ENCODE assay signal across 22 cellular contexts in genomic region chrX:21132686-21133393, GRCh38.
"Had no signal": no experiment of that assay in that cellular context is flagged by ENCODE, and none has a peak within 500 bp of the region (broad histone marks: within the 10 kb centered on the region; RNA-seq: fewer than 3 reads in every experiment).

No MANE protein-coding gene starts in this region.

- H3K27me3 ChIP-seq: brain microvascular endothelial cell, esophagus squamous epithelium, heart left ventricle, pancreas, sigmoid colon, upper lobe of right lung had no signal

- H3K4me1 ChIP-seq: esophagus squamous epithelium, heart left ventricle, pancreas, sigmoid colon, upper lobe of right lung had no signal

- H3K27ac ChIP-seq: brain microvascular endothelial cell, esophagus squamous epithelium, heart left ventricle, pancreas, sigmoid colon, upper lobe of right lung, WERI-Rb-1 had no signal

- H3K9me3 ChIP-seq: esophagus squamous epithelium, pancreas, sigmoid colon, upper lobe of right lung had no signal

- DNase-seq: activated CD4-positive, alpha-beta T cell treated with anti-CD3 and anti-CD28 coated beads, Interleukin-2, amount 10 ng/mL, durations not matched to agents 7 days and 5 days; activated CD4-positive, CD25-positive, alpha-beta regulatory T cell treated with anti-CD3 and anti-CD28 coated beads, Interleukin-2, amount 50 U/mL, for 72 hours; activated CD8-positive, alpha-beta memory T cell treated with anti-CD3 and anti-CD28 coated beads, Interleukin-2, amount 10 ng/mL, durations not matched to agents 7 days and 5 days; activated CD8-positive, alpha-beta T cell treated with anti-CD3 and anti-CD28 coated beads for 36 hours; activated effector memory CD4-positive, alpha-beta T cell treated with anti-CD3 and anti-CD28 coated beads, Interleukin-2, amount 50 U/mL, for 16 hours; activated naive CD4-positive, alpha-beta T cell treated with anti-CD3 and anti-CD28 coated beads, Interleukin-2, amount 10 ng/mL, durations not matched to agents 7 days and 5 days; activated T-cell treated with anti-CD3 and anti-CD28 coated beads for 4 hours; anterior cingulate cortex; brain microvascular endothelial cell; effector memory CD4-positive, alpha-beta T cell; esophagus squamous epithelium; heart left ventricle; left colon; mesenchymal stem cell; nephron progenitor cell; pancreas; sigmoid colon; stimulated activated CD4-positive, alpha-beta T cell treated with anti-CD3 and anti-CD28 coated beads, Interleukin-4, amount 100 ng/mL, for 1 hour; stimulated activated naive CD4-positive, alpha-beta T cell treated with Interleukin-2 at 50 U/mL for 16 hours; T-cell; upper lobe of right lung; WERI-Rb-1 had no signal

- H3K36me3 ChIP-seq: brain microvascular endothelial cell, esophagus squamous epithelium, heart left ventricle, pancreas, sigmoid colon, upper lobe of right lung, WERI-Rb-1 had no signal

- H3K4me3 ChIP-seq: esophagus squamous epithelium, heart left ventricle, pancreas, sigmoid colon, upper lobe of right lung had no signal
